Comparison of ENCODE assay signal across 9 cellular contexts in the genomic region with DNA sequence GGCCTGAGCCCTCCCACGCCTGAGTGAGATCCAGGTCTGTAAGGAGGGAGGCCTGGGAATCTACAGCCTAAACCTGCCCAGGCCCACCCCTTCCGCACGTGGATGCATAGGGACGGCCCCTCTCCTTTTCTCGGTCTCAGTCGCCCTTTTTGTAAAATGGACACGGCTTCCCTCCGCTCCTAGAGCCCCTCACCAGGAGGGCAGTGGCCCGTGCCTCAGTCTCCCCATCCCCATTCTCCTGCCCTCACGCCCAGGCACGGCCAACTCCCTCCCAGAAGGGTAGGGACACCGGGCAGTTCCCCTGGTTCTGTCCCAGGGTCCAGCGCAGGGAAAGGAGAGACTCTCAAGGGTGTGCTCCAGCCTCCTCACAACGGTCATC. TPM values are rescaled to one million over a fixed set of nuclear protein-coding genes. Genes with fewer than 3 reads are reported as not detected.
A peak's percentile ranks its signal among the peaks of the same experiment; 100 is the strongest.
DNase-seq lines count a peak whose midpoint lies in the region; ATAC-seq and TF ChIP-seq lines count a peak whose summit lies in the region.
"Had no signal": no experiment of that assay in that cellular context is flagged by ENCODE, and none has a peak within 500 bp of the region (broad histone marks: within the 10 kb centered on the region; RNA-seq: fewer than 3 reads in every experiment).

No MANE protein-coding gene starts in this region.

- POLR2A ChIA-PET in PC-9 (lab: Charles Lee; ENCODE audit: unreplicated experiment) = no interaction called here

- H3K9me2 ChIP-seq in GM23248 (ENCODE audit: insufficient read depth) (no peaks in the 10 kb centered on the region), PC-9 (ENCODE audit: insufficient read depth) (no peaks in the 10 kb centered on the region)

- CTCF ChIA-PET in PC-9 (lab: Charles Lee) = no interaction called here

- peaks cover 10% of the 10 kb centered on the region for H3K4me1 Mint-ChIP-seq in osteocyte (ENCODE audit: unreplicated experiment)

- H3K9ac ChIP-seq in GM23248 = peak overlapping the region; percentile 75

- peaks cover 4% of the 10 kb centered on the region; the same call in 1 of the 2 replicates for H3K4me1 ChIP-seq in GM23248 (ENCODE audit: insufficient read depth)
- H3K4me1 ChIP-seq in PC-9 (replicated peaks; ENCODE audit: insufficient read depth) = peaks cover 40% of the 10 kb centered on the region

- no peaks in the 10 kb centered on the region for H3K9me3 ChIP-seq in GM23248 (ENCODE audit: low read depth)
- H3K9me3 ChIP-seq in PC-9 (ENCODE audit: insufficient read depth, low read depth) = no peaks in the 10 kb centered on the region

- H4K20me1 ChIP-seq in GM23248 (ENCODE audit: insufficient read depth) (no peaks in the 10 kb centered on the region), PC-9 (ENCODE audit: insufficient read depth) (no peaks in the 10 kb centered on the region)

- no peak overlapping the region for H3K27ac Mint-ChIP-seq in osteocyte (ENCODE audit: unreplicated experiment)

- H3K4me2 ChIP-seq in GM23248 (ENCODE audit: unreplicated experiment) (no peak overlapping the region), PC-9 (peak overlapping the region; percentile 90)

- no peaks in the 10 kb centered on the region for H3K9me3 Mint-ChIP-seq in osteocyte (ENCODE audit: unreplicated experiment)

- H3K36me3 Mint-ChIP-seq in osteocyte (ENCODE audit: unreplicated experiment) = no peaks in the 10 kb centered on the region

- intact Hi-C loops in PC-9 (cut with micrococcal nuclease; ENCODE audit: unreplicated experiment) = loop anchor here (5.0 kb wide), 1 partner anchor 47 kb away; a partner anchor contains a TSS

- no peak for TF ChIP-seq CTCF in PC-9 (conservative IDR thresholded peaks at IDR 0.05)
- TF ChIP-seq CTCF in osteocyte (IDR thresholded peaks at IDR 0.05) = no peak

- peak overlapping the region; percentile 68; the same call in 1 of the 2 replicates for H3K4me3 ChIP-seq in GM23248
- H3K4me3 ChIP-seq in PC-9 = peak overlapping the region; percentile 68

- peaks cover 7% of the 10 kb centered on the region; the same call in 1 of the 2 replicates for H3F3A ChIP-seq in GM23248 (ENCODE audit: insufficient read depth)
- peaks cover 48% of the 10 kb centered on the region for H3F3A ChIP-seq in PC-9 (ENCODE audit: insufficient read depth, low read depth)

- peak overlapping the region; percentile 33; the same call in 1 of the 2 replicates for H3K27ac ChIP-seq in GM23248
- H3K27ac ChIP-seq in PC-9 = peak overlapping the region; percentile 71

- no peaks in the 10 kb centered on the region for H3K36me3 ChIP-seq in GM23248 (ENCODE audit: low read depth)
- H3K36me3 ChIP-seq in PC-9 (ENCODE audit: low read depth) = no peaks in the 10 kb centered on the region

- no peak for DNase-seq in GM23248
- no peak for DNase-seq in PC-9
- DNase-seq in osteocyte (ENCODE audit: extremely low spot score, unreplicated experiment) = no peak
- DNase-seq in stimulated activated CD4-positive, alpha-beta T cell treated with anti-CD3 and anti-CD28 coated beads, Interleukin-1b, Interleukin-23, amount 100 ng/mL, for 48 hours = no peak
- no peak for DNase-seq in NCI-H1417 (lab: John Stamatoyannopoulos, UW)
- DNase-seq: cerebellar nuclear complex had no signal

- in situ Hi-C loops in GM23248 (cut with MboI) = loop anchor here (10.0 kb wide), 1 partner anchor 54 kb away; no protein-coding TSS in a partner anchor

- ATAC-seq in esophagus mucosa (peak; percentile 2), GM21447 (IDR thresholded peaks at IDR 0.05; ENCODE audit: unreplicated experiment) (no peak), HG03439 (IDR thresholded peaks at IDR 0.05; ENCODE audit: unreplicated experiment) (no peak)

- peak overlapping the region; percentile 79 for H2AFZ ChIP-seq in GM23248
- H2AFZ ChIP-seq in PC-9 = peak overlapping the region; percentile 71

- no peaks in the 10 kb centered on the region for H3K27me3 ChIP-seq in GM23248 (replicated peaks; ENCODE audit: insufficient read depth)
- no peaks in the 10 kb centered on the region for H3K27me3 ChIP-seq in PC-9 (ENCODE audit: insufficient read depth, low read depth)

- TSS peak; percentile 40 for BruUV-seq in PC-9 (replicated peaks; lab: Mats Ljungman, UMichigan)

- peak overlapping the region; percentile 62 for H3K4me3 Mint-ChIP-seq in osteocyte (ENCODE audit: unreplicated experiment)

- H3K79me2 ChIP-seq in GM23248 (ENCODE audit: insufficient read depth) (no peaks in the 10 kb centered on the region), PC-9 (ENCODE audit: low read depth) (peaks cover 36% of the 10 kb centered on the region)

- 74 to 79% methylated on average over 6 to 14 of the region's 14 CpGs for WGBS in GM23248 (ENCODE audit: low coverage in 1 of 2, low lambda C conversion rate in 2 of 2, missing lambda C conversion rate in 2 of 2), 2 experiments

- no peaks in the 10 kb centered on the region for H3K27me3 Mint-ChIP-seq in osteocyte (ENCODE audit: unreplicated experiment)

RNA-seq across cellular contexts. Expression of a gene that starts 48.1 kb away (rescaled TPM):
- total RNA-seq in GM23248 (2014; rRNA removed; shearing (Covaris generic)) = 1.5 and 3.0 TPM in 2 replicates
- 1.7 and 2.1 TPM in 2 replicates for polyA plus RNA-seq in GM23248 (2016; fragmentation: Nextera tagmentation; extraction: Ambion mirVana)
- 11.5 and 14.0 TPM in 2 replicates for total RNA-seq in PC-9 (2021)
- 5.9 TPM for total RNA-seq in esophagus mucosa
- total RNA-seq in osteocyte = 2.0 and 2.4 TPM in 2 replicates
